Comparison of ENCODE assay signal across 8 cellular contexts in genomic region chr1:207752456-207753132, GRCh38. TPM values are rescaled to one million over a fixed set of nuclear protein-coding genes. Genes with fewer than 3 reads are reported as not detected.
DNase-seq lines count a peak whose midpoint lies in the region; ATAC-seq lines count a peak whose summit lies in the region.

No MANE protein-coding gene starts in this region.

- peaks cover 2% of the 10 kb centered on the region for H3K4me1 ChIP-seq in right cardiac atrium (ENCODE audit: control insufficient read depth, insufficient read depth, low read length)

- no peaks in the 10 kb centered on the region for H3K27me3 ChIP-seq in right cardiac atrium (ENCODE audit: control insufficient read depth, insufficient read depth)

- peaks cover 57% of the 10 kb centered on the region for H3K4me1 Mint-ChIP-seq in activated naive CD8-positive, alpha-beta T cell treated with anti-CD3 and anti-CD28 coated beads, Interleukin-2, amount 10 ng/mL, durations not matched to agents 7 days and 5 days

- no peaks in the 10 kb centered on the region for H3K9me3 ChIP-seq in right cardiac atrium (ENCODE audit: control insufficient read depth, low read length)

- no peaks in the 10 kb centered on the region for H3K9me3 Mint-ChIP-seq in activated naive CD8-positive, alpha-beta T cell treated with anti-CD3 and anti-CD28 coated beads, Interleukin-2, amount 10 ng/mL, durations not matched to agents 7 days and 5 days

- DNase-seq in NCI-H2029 (lab: John Stamatoyannopoulos, UW) (peak; percentile 8), NCI-H2029 treated with DMSO at 0.1 percent for 48 hours (lab: John Stamatoyannopoulos, UW) (no peak), NCI-H510A treated with DMSO at 0.1 percent for 48 hours (lab: John Stamatoyannopoulos, UW) (peak; percentile 26), right cardiac atrium (peak in 2 of 3 donors; percentile 50 to 58), skeletal muscle cell (ENCODE audit: low read depth) (no peak), NCI-H1436 (lab: John Stamatoyannopoulos, UW) (no peak)
- peak; percentile 46 for DNase-seq in activated naive CD8-positive, alpha-beta T cell treated with anti-CD3 and anti-CD28 coated beads, Interleukin-2, amount 10 ng/mL, durations not matched to agents 7 days and 5 days

- 3% methylated on average over 33 of the region's 33 CpGs for WGBS in right cardiac atrium

- POLR2A ChIA-PET in activated naive CD8-positive, alpha-beta T cell treated with anti-CD3 and anti-CD28 coated beads, Interleukin-2, amount 10 ng/mL, durations not matched to agents 7 days and 5 days (lab: Charles Lee), result interaction anchor here (0.6 kb wide), 2 partner anchors 54 to 445 kb away, joined by 3 to 4 read pairs; no protein-coding TSS in a partner anchor

- H3K4me3 ChIP-seq in right cardiac atrium (ENCODE audit: low read length) (peak overlapping the region; percentile 59), skeletal muscle cell (ENCODE audit: low read depth, low read length) (peak overlapping the region; percentile 94)

- ATAC-seq in HG02642 (IDR thresholded peaks at IDR 0.05; ENCODE audit: poor library complexity, unreplicated experiment) (peak; percentile 32), right cardiac atrium (peak; percentile 25 to 44)
- peak; percentile 11 for ATAC-seq in activated naive CD8-positive, alpha-beta T cell treated with anti-CD3 and anti-CD28 coated beads, Interleukin-2, amount 10 ng/mL, durations not matched to agents 7 days and 5 days (ENCODE audit: low read depth)

- H3K27ac Mint-ChIP-seq in activated naive CD8-positive, alpha-beta T cell treated with anti-CD3 and anti-CD28 coated beads, Interleukin-2, amount 10 ng/mL, durations not matched to agents 7 days and 5 days, result peak overlapping the region; percentile 96

- H3K4me3 Mint-ChIP-seq in activated naive CD8-positive, alpha-beta T cell treated with anti-CD3 and anti-CD28 coated beads, Interleukin-2, amount 10 ng/mL, durations not matched to agents 7 days and 5 days, result peak overlapping the region; percentile 99

- peak overlapping the region; percentile 88 for H3K27ac ChIP-seq in right cardiac atrium (ENCODE audit: low read length)

- no peaks in the 10 kb centered on the region for H3K27me3 Mint-ChIP-seq in activated naive CD8-positive, alpha-beta T cell treated with anti-CD3 and anti-CD28 coated beads, Interleukin-2, amount 10 ng/mL, durations not matched to agents 7 days and 5 days

- H3K36me3 Mint-ChIP-seq in activated naive CD8-positive, alpha-beta T cell treated with anti-CD3 and anti-CD28 coated beads, Interleukin-2, amount 10 ng/mL, durations not matched to agents 7 days and 5 days, result peaks cover 12% of the 10 kb centered on the region

- intact Hi-C loops in right cardiac atrium (cut with DNase I), result no loop called here

RNA-seq across cellular contexts. Expression of gene CD46, which starts 0.7 kb away (rescaled TPM):
- 100 to 1,000 TPM; 146 to 151 TPM for total RNA-seq in activated naive CD8-positive, alpha-beta T cell treated with anti-CD3 and anti-CD28 coated beads, Interleukin-2, amount 10 ng/mL, durations not matched to agents 7 days and 5 days
- total RNA-seq in right cardiac atrium, result 10 to 100 TPM; 81.7 to 94.2 (median 86.4) TPM
- polyA plus RNA-seq in right cardiac atrium, result 56.3 TPM

Comparison
In these comparisons a context has a peak if more than half of its experiments do, and no peak if none do; other contexts are left out.
1. DNase-seq: peak in NCI-H2029 (single experiment), NCI-H510A treated with DMSO at 0.1 percent for 48 hours (single experiment), activated naive CD8-positive, alpha-beta T cell treated with anti-CD3 and anti-CD28 coated beads, Interleukin-2, amount 10 ng/mL, durations not matched to agents 7 days and 5 days (single experiment) and right cardiac atrium (2 of 3); none in NCI-H2029 treated with DMSO at 0.1 percent for 48 hours (single experiment), skeletal muscle cell (single experiment) and NCI-H1436 (single experiment).
2. Peak in every context shown above with its lines, with median percentiles within 50 percentile points of each other: ATAC-seq.